ENCODE assay signal across 8 cellular contexts in genomic region chr13:102141625-102142472, GRCh38.
DNase-seq lines count a peak whose midpoint lies in the region; ATAC-seq and TF ChIP-seq lines count a peak whose summit lies in the region.

No MANE protein-coding gene starts in this region.

- no peak for TF ChIP-seq POLR2A in uterus (IDR thresholded peaks at IDR 0.05)

- no peak for DNase-seq in CD4-positive, alpha-beta T cell
- DNase-seq in RWPE2 (ENCODE audit: low spot score) = no peak
- DNase-seq in glutamatergic neuron = no peak
- no peak for DNase-seq in uterus
- DNase-seq in NCI-H187 (lab: John Stamatoyannopoulos, UW) = no peak

- intact Hi-C loops in CD4-positive, alpha-beta T cell (cut with DNase I, micrococcal nuclease) = loop anchor here (5.0 kb wide), 2 partner anchors 305 to 415 kb away; no protein-coding TSS in a partner anchor
- intact Hi-C loops in uterus (cut with DNase I; ENCODE audit: low total_unique reads) = no loop called here

- H3K36me3 ChIP-seq in RWPE2 (ENCODE audit: low read depth) = no peaks in the 10 kb centered on the region
- H3K36me3 ChIP-seq in uterus = no peaks in the 10 kb centered on the region

- no peak overlapping the region for H3K27ac ChIP-seq in CD4-positive, alpha-beta T cell (ENCODE audit: low read depth, low read length)
- H3K27ac ChIP-seq in RWPE2 (ENCODE audit: poor library complexity, severe bottlenecking) = no peak overlapping the region
- H3K27ac ChIP-seq in uterus = no peak overlapping the region

- H3K27ac Mint-ChIP-seq in CD4-positive, alpha-beta T cell = no peak overlapping the region
- no peak overlapping the region for H3K27ac Mint-ChIP-seq in glutamatergic neuron (ENCODE audit: unreplicated experiment)

- H3K4me3 ChIP-seq in RWPE2 (ENCODE audit: severe bottlenecking) (no peak overlapping the region), uterus (no peak overlapping the region)

- no peak for ATAC-seq in CD4-positive, alpha-beta T cell (ENCODE audit: poor library complexity)
- ATAC-seq in HG02610 (IDR thresholded peaks at IDR 0.05; ENCODE audit: unreplicated experiment) (peak; percentile 64), RWPE2 (ENCODE audit: low read depth) (no peak; the same call in 2 of the 3 replicates), HG02840 (IDR thresholded peaks at IDR 0.05; ENCODE audit: low FRiP score, unreplicated experiment) (no peak), HG02623 (IDR thresholded peaks at IDR 0.05; ENCODE audit: unreplicated experiment) (no peak)

- H3K4me3 Mint-ChIP-seq in CD4-positive, alpha-beta T cell = no peak overlapping the region
- no peak overlapping the region for H3K4me3 Mint-ChIP-seq in glutamatergic neuron (ENCODE audit: unreplicated experiment)

- H3K4me1 Mint-ChIP-seq in CD4-positive, alpha-beta T cell (ENCODE audit: low read depth) = no peaks in the 10 kb centered on the region
- peaks cover 3% of the 10 kb centered on the region for H3K4me1 Mint-ChIP-seq in glutamatergic neuron (ENCODE audit: low read depth, unreplicated experiment)

- peak; percentile 51 for TF ChIP-seq CTCF in CD4-positive, alpha-beta T cell (IDR thresholded peaks at IDR 0.05)
- peak; percentile 87 for TF ChIP-seq CTCF in RWPE2 (IDR thresholded peaks at IDR 0.05; ENCODE audit: poor library complexity, severe bottlenecking)
- TF ChIP-seq CTCF in glutamatergic neuron (IDR thresholded peaks at IDR 0.05; ENCODE audit: partially characterized antibody, unreplicated experiment) = peak; percentile 93
- peak; percentile 40 to 58 (median 53) for TF ChIP-seq CTCF in uterus (IDR thresholded peaks at IDR 0.05)

- no peaks in the 10 kb centered on the region for H3K27me3 Mint-ChIP-seq in CD4-positive, alpha-beta T cell
- H3K27me3 Mint-ChIP-seq in glutamatergic neuron (ENCODE audit: unreplicated experiment) = no peaks in the 10 kb centered on the region

- H3K4me1 ChIP-seq in RWPE2 (ENCODE audit: insufficient read depth, poor library complexity, severe bottlenecking) (no peaks in the 10 kb centered on the region), uterus (no peaks in the 10 kb centered on the region)

- no peaks in the 10 kb centered on the region for H3K9me3 ChIP-seq in CD4-positive, alpha-beta T cell (ENCODE audit: control insufficient read depth, low read length)
- no peaks in the 10 kb centered on the region for H3K9me3 ChIP-seq in RWPE2 (ENCODE audit: severe bottlenecking)
- H3K9me3 ChIP-seq in uterus = no peaks in the 10 kb centered on the region

- H3K27me3 ChIP-seq in CD4-positive, alpha-beta T cell (ENCODE audit: control insufficient read depth, insufficient read depth, low read length) = peaks cover 3% of the 10 kb centered on the region
- H3K27me3 ChIP-seq in RWPE2 (ENCODE audit: insufficient read depth, poor library complexity, severe bottlenecking) (no peaks in the 10 kb centered on the region), uterus (no peaks in the 10 kb centered on the region)

- POLR2A ChIA-PET in CD4-positive, alpha-beta T cell (lab: Charles Lee) = no interaction called here

- CTCF ChIA-PET in CD4-positive, alpha-beta T cell (lab: Charles Lee) = no interaction called here

- no peaks in the 10 kb centered on the region for H3K36me3 Mint-ChIP-seq in CD4-positive, alpha-beta T cell (ENCODE audit: low read depth)
- H3K36me3 Mint-ChIP-seq in glutamatergic neuron (ENCODE audit: unreplicated experiment) = no peaks in the 10 kb centered on the region

- no peaks in the 10 kb centered on the region for H3K9me3 Mint-ChIP-seq in CD4-positive, alpha-beta T cell
- H3K9me3 Mint-ChIP-seq in glutamatergic neuron (ENCODE audit: unreplicated experiment) = no peaks in the 10 kb centered on the region
